9 cellular contexts compared by ENCODE assay signal in genomic region chr4:42281324-42282020, GRCh38.
DNase-seq lines count a peak whose midpoint lies in the region; ATAC-seq and TF ChIP-seq lines count a peak whose summit lies in the region.
"Had no signal": no experiment of that assay in that cellular context is flagged by ENCODE, and none has a peak within 500 bp of the region (broad histone marks: within the 10 kb centered on the region; RNA-seq: fewer than 3 reads in every experiment).

No MANE protein-coding gene starts in this region.

- peak; percentile 55 for ATAC-seq in GM18868 (IDR thresholded peaks at IDR 0.05; ENCODE audit: unreplicated experiment)
- ATAC-seq in GM21723 (IDR thresholded peaks at IDR 0.05; ENCODE audit: unreplicated experiment): peak; percentile 48
- ATAC-seq in HG03457 (IDR thresholded peaks at IDR 0.05; ENCODE audit: unreplicated experiment): peak; percentile 70
- ATAC-seq in natural killer cell treated with Interleukin-12 subunit alpha and Interleukin-12 subunit beta and Interleukin-15 and Interleukin-18, amount 100 ng/mL, for 72 hours: peak; percentile 60 to 65

- peak overlapping the region; percentile 50 for H3K4me3 Mint-ChIP-seq in natural killer cell treated with Interleukin-12 subunit alpha and Interleukin-12 subunit beta and Interleukin-15 and Interleukin-18, amount 100 ng/mL, for 72 hours
- H3K4me3 Mint-ChIP-seq in T-helper 2 cell treated with Interferon-gamma antibody and Interleukin-4, amounts not matched to agents 5 μg/mL and 100 μg/mL, for 36 hours: no peak overlapping the region
- H3K4me3 Mint-ChIP-seq in immature natural killer cell: peak overlapping the region in 2 of 5 donors; percentile 4 to 11
- H3K4me3 Mint-ChIP-seq in activated naive CD4-positive, alpha-beta T cell treated with anti-CD3 and anti-CD28 coated beads for 36 hours: no peak overlapping the region
- H3K4me3 Mint-ChIP-seq: activated CD4-positive, alpha-beta T cell treated with anti-CD3 and anti-CD28 coated beads, Interleukin-2, amount 10 ng/mL, durations not matched to agents 24 days and 14 days had no signal

- H3K4me1 Mint-ChIP-seq in natural killer cell treated with Interleukin-12 subunit alpha and Interleukin-12 subunit beta and Interleukin-15 and Interleukin-18, amount 100 ng/mL, for 72 hours (ENCODE audit: low read depth in 2 of 2): peaks cover 13 to 14% of the 10 kb centered on the region in 2 donors
- peaks cover 5% of the 10 kb centered on the region for H3K4me1 Mint-ChIP-seq in T-helper 2 cell treated with Interferon-gamma antibody and Interleukin-4, amounts not matched to agents 5 μg/mL and 100 μg/mL, for 36 hours (ENCODE audit: low read depth)
- H3K4me1 Mint-ChIP-seq in immature natural killer cell: peaks cover 7 to 15% of the 10 kb centered on the region in 2 donors
- H3K4me1 Mint-ChIP-seq in activated naive CD4-positive, alpha-beta T cell treated with anti-CD3 and anti-CD28 coated beads for 36 hours (ENCODE audit: low read depth): no peaks in the 10 kb centered on the region

- intact Hi-C loops in tibial artery (cut with DNase I; ENCODE audit: low total_unique reads): loop anchor here (10.0 kb wide), 1 partner anchor 243 kb away; no protein-coding TSS in a partner anchor
- intact Hi-C loops in activated naive CD4-positive, alpha-beta T cell treated with anti-CD3 and anti-CD28 coated beads for 36 hours (cut with micrococcal nuclease): loop anchor here (1.0 kb wide), 4 partner anchors 239 to 584 kb away; no protein-coding TSS in a partner anchor

- no peak overlapping the region for H3K27ac ChIP-seq in tibial artery

- TF ChIP-seq CTCF in tibial artery (IDR thresholded peaks at IDR 0.05): no peak

- H3K36me3 Mint-ChIP-seq in natural killer cell treated with Interleukin-12 subunit alpha and Interleukin-12 subunit beta and Interleukin-15 and Interleukin-18, amount 100 ng/mL, for 72 hours: no peaks in the 10 kb centered on the region
- H3K36me3 Mint-ChIP-seq in T-helper 2 cell treated with Interferon-gamma antibody and Interleukin-4, amounts not matched to agents 5 μg/mL and 100 μg/mL, for 36 hours (ENCODE audit: low read depth): no peaks in the 10 kb centered on the region
- no peaks in the 10 kb centered on the region for H3K36me3 Mint-ChIP-seq in immature natural killer cell
- H3K36me3 Mint-ChIP-seq in activated naive CD4-positive, alpha-beta T cell treated with anti-CD3 and anti-CD28 coated beads for 36 hours (ENCODE audit: low read depth): no peaks in the 10 kb centered on the region

- no peak overlapping the region for H3K4me3 ChIP-seq in tibial artery

- H3K27me3 Mint-ChIP-seq in natural killer cell treated with Interleukin-12 subunit alpha and Interleukin-12 subunit beta and Interleukin-15 and Interleukin-18, amount 100 ng/mL, for 72 hours: peaks cover 8 to 33% of the 10 kb centered on the region in 2 donors
- H3K27me3 Mint-ChIP-seq in T-helper 2 cell treated with Interferon-gamma antibody and Interleukin-4, amounts not matched to agents 5 μg/mL and 100 μg/mL, for 36 hours (ENCODE audit: low read depth): peaks cover 5% of the 10 kb centered on the region
- H3K27me3 Mint-ChIP-seq in immature natural killer cell (ENCODE audit: low read depth in 3 of 3): peaks cover 0 to 8% (median 7%) of the 10 kb centered on the region in 3 donors
- peaks cover 24% of the 10 kb centered on the region for H3K27me3 Mint-ChIP-seq in activated naive CD4-positive, alpha-beta T cell treated with anti-CD3 and anti-CD28 coated beads for 36 hours (ENCODE audit: low read depth)
- H3K27me3 Mint-ChIP-seq: activated CD4-positive, alpha-beta T cell treated with anti-CD3 and anti-CD28 coated beads, Interleukin-2, amount 10 ng/mL, durations not matched to agents 24 days and 14 days had no signal

- no peak overlapping the region for H3K27ac Mint-ChIP-seq in natural killer cell treated with Interleukin-12 subunit alpha and Interleukin-12 subunit beta and Interleukin-15 and Interleukin-18, amount 100 ng/mL, for 72 hours
- H3K27ac Mint-ChIP-seq in T-helper 2 cell treated with Interferon-gamma antibody and Interleukin-4, amounts not matched to agents 5 μg/mL and 100 μg/mL, for 36 hours: no peak overlapping the region
- no peak overlapping the region for H3K27ac Mint-ChIP-seq in immature natural killer cell
- H3K27ac Mint-ChIP-seq in activated naive CD4-positive, alpha-beta T cell treated with anti-CD3 and anti-CD28 coated beads for 36 hours: no peak overlapping the region
- H3K27ac Mint-ChIP-seq: activated CD4-positive, alpha-beta T cell treated with anti-CD3 and anti-CD28 coated beads, Interleukin-2, amount 10 ng/mL, durations not matched to agents 24 days and 14 days had no signal

- H3K9me3 Mint-ChIP-seq in natural killer cell treated with Interleukin-12 subunit alpha and Interleukin-12 subunit beta and Interleukin-15 and Interleukin-18, amount 100 ng/mL, for 72 hours: no peaks in the 10 kb centered on the region
- no peaks in the 10 kb centered on the region for H3K9me3 Mint-ChIP-seq in T-helper 2 cell treated with Interferon-gamma antibody and Interleukin-4, amounts not matched to agents 5 μg/mL and 100 μg/mL, for 36 hours
- no peaks in the 10 kb centered on the region for H3K9me3 Mint-ChIP-seq in immature natural killer cell
- peaks cover 1% of the 10 kb centered on the region for H3K9me3 Mint-ChIP-seq in activated naive CD4-positive, alpha-beta T cell treated with anti-CD3 and anti-CD28 coated beads for 36 hours
- H3K9me3 Mint-ChIP-seq: activated CD4-positive, alpha-beta T cell treated with anti-CD3 and anti-CD28 coated beads, Interleukin-2, amount 10 ng/mL, durations not matched to agents 24 days and 14 days had no signal

- DNase-seq in natural killer cell treated with Interleukin-12 subunit alpha and Interleukin-12 subunit beta and Interleukin-15 and Interleukin-18, amount 100 ng/mL, for 72 hours (ENCODE audit: low spot score): no peak
- DNase-seq in T-helper 2 cell treated with Interferon-gamma antibody and Interleukin-4, amounts not matched to agents 5 μg/mL and 100 μg/mL, for 36 hours (ENCODE audit: low spot score): no peak
- DNase-seq in immature natural killer cell (no peak), tibial artery (no peak)
- no peak for DNase-seq in activated naive CD4-positive, alpha-beta T cell treated with anti-CD3 and anti-CD28 coated beads for 36 hours

- no peaks in the 10 kb centered on the region for H3K27me3 ChIP-seq in tibial artery

- no peaks in the 10 kb centered on the region for H3K9me3 ChIP-seq in tibial artery

- CTCF ChIA-PET in activated naive CD4-positive, alpha-beta T cell treated with anti-CD3 and anti-CD28 coated beads for 36 hours (lab: Charles Lee): interaction anchor here (0.7 to 5.7 kb wide), 4 partner anchors 9 to 583 kb away, joined by 3 to 45 read pairs (median 4); no protein-coding TSS in a partner anchor

- no peaks in the 10 kb centered on the region for H3K36me3 ChIP-seq in tibial artery

- H3K4me1 ChIP-seq in tibial artery: peaks cover 0 to 6% (median 0%) of the 10 kb centered on the region in 4 donors
